Comparison of ENCODE assay signal across 8 cellular contexts in genomic region chr2:119678021-119678656, GRCh38. TPM values are rescaled to one million over a fixed set of nuclear protein-coding genes. Genes with fewer than 3 reads are reported as not detected.
DNase-seq lines count a peak whose midpoint lies in the region; ATAC-seq, FAIRE-seq and TF ChIP-seq lines count a peak whose summit lies in the region.

No MANE protein-coding gene starts in this region.

- no peak for FAIRE-seq in GM19239 (lab: Jason Lieb, UNC)

- CTCF ChIA-PET in GM10248 (lab: Yijun Ruan, JAX) = interaction anchor here (0.7 to 1.6 kb wide), 8 partner anchors 9 to 497 kb away, joined by 3 to 13 read pairs (median 3); no protein-coding TSS in a partner anchor

- no peak overlapping the region for H3K4me3 ChIP-seq in H7 (ENCODE audit: insufficient read depth, low read depth, low read length)

- H3K9me3 Mint-ChIP-seq in activated naive CD8-positive, alpha-beta T cell treated with anti-CD3 and anti-CD28 coated beads, Interleukin-2, amount 10 ng/mL, durations not matched to agents 7 days and 5 days = no peaks in the 10 kb centered on the region
- H3K9me3 Mint-ChIP-seq in neural crest cell = no peaks in the 10 kb centered on the region

- POLR2A ChIA-PET in activated naive CD8-positive, alpha-beta T cell treated with anti-CD3 and anti-CD28 coated beads, Interleukin-2, amount 10 ng/mL, durations not matched to agents 7 days and 5 days (lab: Charles Lee) = interaction anchor here (0.7 to 1.9 kb wide), 7 partner anchors 13 to 499 kb away, joined by 3 to 15 read pairs (median 3); partner anchors contain the start of gene PTPN4
- POLR2A ChIA-PET in GM10248 (lab: Yijun Ruan, JAX) = interaction anchor here (0.6 kb wide), 3 partner anchors 35 to 615 kb away, joined by 3 to 6 read pairs (median 3); no protein-coding TSS in a partner anchor

- H3K36me3 Mint-ChIP-seq in activated naive CD8-positive, alpha-beta T cell treated with anti-CD3 and anti-CD28 coated beads, Interleukin-2, amount 10 ng/mL, durations not matched to agents 7 days and 5 days = no peaks in the 10 kb centered on the region
- H3K36me3 Mint-ChIP-seq in neural crest cell (ENCODE audit: low read depth) = peaks cover 6% of the 10 kb centered on the region

- peaks cover 8% of the 10 kb centered on the region for H3K36me3 ChIP-seq in H7 (replicated peaks; ENCODE audit: control insufficient read depth, insufficient read depth, low read length)

- peaks cover 18% of the 10 kb centered on the region for H3K4me1 Mint-ChIP-seq in activated naive CD8-positive, alpha-beta T cell treated with anti-CD3 and anti-CD28 coated beads, Interleukin-2, amount 10 ng/mL, durations not matched to agents 7 days and 5 days
- peaks cover 35% of the 10 kb centered on the region for H3K4me1 Mint-ChIP-seq in neural crest cell

- peak overlapping the region; percentile 87 for H3K4me3 Mint-ChIP-seq in activated naive CD8-positive, alpha-beta T cell treated with anti-CD3 and anti-CD28 coated beads, Interleukin-2, amount 10 ng/mL, durations not matched to agents 7 days and 5 days
- peak overlapping the region; percentile 82 for H3K4me3 Mint-ChIP-seq in neural crest cell

- DNase-seq in H7 (peak; percentile 51), NCI-H526 treated with DMSO at 0.1 percent for 48 hours (lab: John Stamatoyannopoulos, UW) (peak; percentile 33), neural crest cell (ENCODE audit: low read depth, low spot score) (no peak), GM10248 (ENCODE audit: extremely low spot score) (no peak), GM19239 (ENCODE audit: insufficient read length, low spot score) (no peak), HCEC 1CT (no peak), SW 1271 (lab: John Stamatoyannopoulos, UW) (no peak)
- no peak for DNase-seq in activated naive CD8-positive, alpha-beta T cell treated with anti-CD3 and anti-CD28 coated beads, Interleukin-2, amount 10 ng/mL, durations not matched to agents 7 days and 5 days

- no peak for ATAC-seq in activated naive CD8-positive, alpha-beta T cell treated with anti-CD3 and anti-CD28 coated beads, Interleukin-2, amount 10 ng/mL, durations not matched to agents 7 days and 5 days (ENCODE audit: low read depth)

- peaks cover 4% of the 10 kb centered on the region for H3K27me3 Mint-ChIP-seq in activated naive CD8-positive, alpha-beta T cell treated with anti-CD3 and anti-CD28 coated beads, Interleukin-2, amount 10 ng/mL, durations not matched to agents 7 days and 5 days
- peaks cover 2% of the 10 kb centered on the region for H3K27me3 Mint-ChIP-seq in neural crest cell (ENCODE audit: low read depth)

- H3K27me3 ChIP-seq in H7 (ENCODE audit: control insufficient read depth, insufficient read depth, low read length) = no peaks in the 10 kb centered on the region

- H3K27ac Mint-ChIP-seq in activated naive CD8-positive, alpha-beta T cell treated with anti-CD3 and anti-CD28 coated beads, Interleukin-2, amount 10 ng/mL, durations not matched to agents 7 days and 5 days = peak overlapping the region; percentile 78
- peak overlapping the region; percentile 83 for H3K27ac Mint-ChIP-seq in neural crest cell (ENCODE audit: unreplicated experiment)

- TF ChIP-seq CTCF in neural crest cell (conservative IDR thresholded peaks at IDR 0.05) (no peak), GM10248 (IDR thresholded peaks at IDR 0.05; ENCODE audit: control extremely low read depth, extremely low read depth, low read depth, missing control alignments) (no peak)

RNA-seq across cellular contexts. Expression of gene TMEM177, which starts 0.9 kb away (rescaled TPM):
- 86.6 and 90.0 TPM in 2 replicates for total RNA-seq in H7 (2014; rRNA removed; shearing (Covaris generic))
- 10 to 100 TPM in 1 of 2 experiments, 1 to 10 TPM in 1; 9.0 to 13.1 TPM for total RNA-seq in activated naive CD8-positive, alpha-beta T cell treated with anti-CD3 and anti-CD28 coated beads, Interleukin-2, amount 10 ng/mL, durations not matched to agents 7 days and 5 days
- 27.7 and 30.9 TPM in 2 replicates for total RNA-seq in neural crest cell

Comparison
In these comparisons a context has a peak if more than half of its experiments do, and no peak if none do; other contexts are left out.
1. DNase-seq: peak in H7 (single experiment) and NCI-H526 treated with DMSO at 0.1 percent for 48 hours (single experiment); none in activated naive CD8-positive, alpha-beta T cell treated with anti-CD3 and anti-CD28 coated beads, Interleukin-2, amount 10 ng/mL, durations not matched to agents 7 days and 5 days (single experiment), neural crest cell (single experiment), GM10248 (single experiment), GM19239 (single experiment), HCEC 1CT (single experiment) and SW 1271 (0 of 2).